10 cellular contexts compared by ENCODE assay signal in genomic region chr9:19410195-19410503, GRCh38. TPM values are rescaled to one million over a fixed set of nuclear protein-coding genes. Genes with fewer than 3 reads are reported as not detected.
DNase-seq lines count a peak whose midpoint lies in the region; ATAC-seq and TF ChIP-seq lines count a peak whose summit lies in the region.
"Had no signal": no experiment of that assay in that cellular context is flagged by ENCODE, and none has a peak within 500 bp of the region (broad histone marks: within the 10 kb centered on the region; RNA-seq: fewer than 3 reads in every experiment).

No MANE protein-coding gene starts in this region.

- H3K9me3 ChIP-seq in CD8-positive, alpha-beta memory T cell (ENCODE audit: low read length), result no peaks in the 10 kb centered on the region
- H3K9me3 ChIP-seq in ectodermal cell (ENCODE audit: control insufficient read depth, low read length), result no peaks in the 10 kb centered on the region

- no peaks in the 10 kb centered on the region for H3K9me3 Mint-ChIP-seq in CD8-positive, alpha-beta memory T cell
- peaks cover 8% of the 10 kb centered on the region for H3K9me3 Mint-ChIP-seq in nephron progenitor cell

- CTCF ChIA-PET in CD8-positive, alpha-beta memory T cell (lab: Charles Lee), result no interaction called here

- peaks cover 0 to 6% (median 0%) of the 10 kb centered on the region in 3 donors for H3K36me3 Mint-ChIP-seq in CD8-positive, alpha-beta memory T cell
- H3K36me3 Mint-ChIP-seq in nephron progenitor cell (ENCODE audit: low read depth), result peaks cover 32% of the 10 kb centered on the region

- H3K79me2 ChIP-seq in KMS-11 (ENCODE audit: insufficient read depth, low read depth), result no peaks in the 10 kb centered on the region

- no peaks in the 10 kb centered on the region for H3K27me3 ChIP-seq in CD8-positive, alpha-beta memory T cell (ENCODE audit: insufficient read depth, low read length, poor library complexity, severe bottlenecking)
- H3K27me3 ChIP-seq in KMS-11 (ENCODE audit: insufficient read depth, low read depth) (no peaks in the 10 kb centered on the region), ectodermal cell (ENCODE audit: control insufficient read depth, insufficient read depth, low read length, poor library complexity, severe bottlenecking) (no peaks in the 10 kb centered on the region)

- peaks cover 9 to 21% (median 21%) of the 10 kb centered on the region in 3 donors for H3K4me1 Mint-ChIP-seq in CD8-positive, alpha-beta memory T cell
- peaks cover 15% of the 10 kb centered on the region for H3K4me1 Mint-ChIP-seq in nephron progenitor cell

- POLR2A ChIA-PET in CD8-positive, alpha-beta memory T cell (lab: Charles Lee), result no interaction called here

- H3K9ac ChIP-seq in KMS-11, result no peak overlapping the region

- H3K27ac Mint-ChIP-seq in CD8-positive, alpha-beta memory T cell, result peak overlapping the region in 2 of 8 donors; percentile 61 to 88
- H3K27ac Mint-ChIP-seq in nephron progenitor cell, result no peak overlapping the region

- H3K4me3 ChIP-seq in CD8-positive, alpha-beta memory T cell (ENCODE audit: low read length), result peak overlapping the region; percentile 85
- H3K4me3 ChIP-seq in KMS-11 (IDR thresholded peaks at IDR 0.05; ENCODE audit: insufficient read depth, low read depth, low read length), result no peak overlapping the region
- peak overlapping the region; percentile 70 for H3K4me3 ChIP-seq in ectodermal cell (ENCODE audit: insufficient read depth, low read depth, low read length)

- no peaks in the 10 kb centered on the region for H3K27me3 Mint-ChIP-seq in CD8-positive, alpha-beta memory T cell
- peaks cover 24% of the 10 kb centered on the region for H3K27me3 Mint-ChIP-seq in nephron progenitor cell (ENCODE audit: low read depth, poor library complexity)

- H3K4me2 ChIP-seq in KMS-11, result peak overlapping the region; percentile 98; the same call in 1 of the 2 replicates

- H3K36me3 ChIP-seq in CD8-positive, alpha-beta memory T cell (ENCODE audit: insufficient read depth, low read length), result no peaks in the 10 kb centered on the region
- H3K36me3 ChIP-seq in KMS-11 (ENCODE audit: insufficient read depth) (no peaks in the 10 kb centered on the region), ectodermal cell (ENCODE audit: control insufficient read depth, insufficient read depth, low read length) (no peaks in the 10 kb centered on the region)

- no peak for ATAC-seq in HG02571 (IDR thresholded peaks at IDR 0.05; ENCODE audit: unreplicated experiment)

- DNase-seq in CD8-positive, alpha-beta memory T cell, result no peak
- DNase-seq in nephron progenitor cell, result no peak
- no peak for DNase-seq in GM13976 (ENCODE audit: low spot score)
- DNase-seq in activated CD8-positive, alpha-beta memory T cell treated with anti-CD3 and anti-CD28 coated beads, Interleukin-2, amount 50 U/mL, for 48 hours, result no peak
- DNase-seq in activated effector memory CD4-positive, alpha-beta T cell treated with Interleukin-2 at 50 U/mL for 16 hours, result no peak
- DNase-seq: activated gamma-delta T cell treated with Interleukin-2 at 50 U/mL for 16 hours, NCI-H2171 had no signal

- peaks cover 20% of the 10 kb centered on the region for H3K4me1 ChIP-seq in CD8-positive, alpha-beta memory T cell (ENCODE audit: insufficient read depth, low read length)
- peaks cover 15% of the 10 kb centered on the region for H3K4me1 ChIP-seq in KMS-11 (ENCODE audit: low read depth, poor library complexity, severe bottlenecking)
- peaks cover 11% of the 10 kb centered on the region for H3K4me1 ChIP-seq in ectodermal cell (ENCODE audit: control insufficient read depth, insufficient read depth, low read length)

- 98% methylated on average over 2 of the region's 2 CpGs for WGBS in ectodermal cell, 2 experiments

- H3K4me3 Mint-ChIP-seq in CD8-positive, alpha-beta memory T cell, result peak overlapping the region; percentile 86 to 96 (median 93)
- H3K4me3 Mint-ChIP-seq in nephron progenitor cell, result peak overlapping the region; percentile 99

- in situ Hi-C loops in GM13976 (cut with MboI; ENCODE audit: low sequenced_read_pairs, unreplicated experiment), result no loop called here

- H2AFZ ChIP-seq in KMS-11 (ENCODE audit: low read depth), result peak overlapping the region; percentile 87; the same call in 1 of the 2 replicates

- TF ChIP-seq CTCF in KMS-11 (conservative IDR thresholded peaks at IDR 0.05; ENCODE audit: low read depth, low read length) (no peak), nephron progenitor cell (IDR thresholded peaks at IDR 0.05) (no peak), GM13976 (IDR thresholded peaks at IDR 0.05; ENCODE audit: borderline replicate concordance, control extremely low read depth, extremely low read depth, insufficient read depth, missing control alignments) (no peak)

- H3K27ac ChIP-seq in CD8-positive, alpha-beta memory T cell (ENCODE audit: low read depth, low read length), result no peak overlapping the region
- H3K27ac ChIP-seq in KMS-11 (no peak overlapping the region), ectodermal cell (ENCODE audit: insufficient read depth, low read depth, low read length, poor library complexity, severe bottlenecking) (no peak overlapping the region)

- H4K20me1 ChIP-seq in KMS-11 (ENCODE audit: insufficient read depth), result no peaks in the 10 kb centered on the region

RNA-seq across cellular contexts. Expression of gene ACER2, which starts 1.3 kb away (rescaled TPM):
- 1 to 10 TPM; 2.7 to 3.0 TPM for total RNA-seq in CD8-positive, alpha-beta memory T cell
- 0.38 TPM for polyA plus RNA-seq in CD8-positive, alpha-beta memory T cell
- 5.1 TPM for polyA plus RNA-seq in ectodermal cell (2013, experiment 1 of 4)
- polyA plus RNA-seq in ectodermal cell (2013, experiment 2 of 4), result 6.6 TPM
- 4.8 TPM for polyA plus RNA-seq in ectodermal cell (2013, experiment 3 of 4)
- 6.5 TPM for polyA plus RNA-seq in ectodermal cell (2013, experiment 4 of 4)

RNA-seq across cellular contexts. Expression of gene RPS6, which starts 30.1 kb away (rescaled TPM):
- 1,000 to 10,000 TPM; 3,093 to 3,096 TPM for total RNA-seq in CD8-positive, alpha-beta memory T cell
- polyA plus RNA-seq in CD8-positive, alpha-beta memory T cell, result 2,743 TPM
- polyA plus RNA-seq in ectodermal cell (2013, experiment 1 of 4), result 3,028 TPM
- 2,838 TPM for polyA plus RNA-seq in ectodermal cell (2013, experiment 2 of 4)
- polyA plus RNA-seq in ectodermal cell (2013, experiment 3 of 4), result 2,631 TPM
- 2,931 TPM for polyA plus RNA-seq in ectodermal cell (2013, experiment 4 of 4)
